ENCODE assay signal across 1 cellular context in genomic region chrX:105028962-105029361, GRCh38.
TF ChIP-seq lines count a peak whose summit lies in the region.

No MANE protein-coding gene starts in this region.

TF ChIP-seq in HEK293, 187 proteins besides CTCF, POLR2A, EP300 and RAD21:
- TF ChIP-seq ATF2 (tag by site-specific recombination; IDR thresholded peaks at IDR 0.05; ENCODE audit: low read depth): peak; percentile 90
